Comparison of ENCODE assay signal across 8 cellular contexts in the genomic region with DNA sequence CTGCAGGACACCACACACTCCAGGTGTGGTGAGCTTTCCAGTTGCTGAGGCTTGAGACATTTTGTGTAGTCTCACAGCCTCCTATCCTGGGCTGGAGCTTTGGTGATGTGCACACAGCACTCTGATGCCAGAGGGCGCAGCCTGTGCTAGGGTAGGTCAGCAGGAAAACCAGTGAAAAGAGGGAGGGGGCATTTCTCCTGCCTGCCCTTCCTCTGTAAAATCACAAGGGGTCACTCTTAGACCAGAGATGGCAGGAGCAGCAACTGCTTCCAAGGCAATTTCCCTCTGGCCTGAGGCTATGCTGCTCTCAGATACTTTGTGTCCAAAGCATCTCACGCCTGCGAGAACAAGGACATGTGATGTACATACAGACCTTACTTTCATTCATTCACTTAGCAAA. TPM values are rescaled to one million over a fixed set of nuclear protein-coding genes. Genes with fewer than 3 reads are reported as not detected.
DNase-seq lines count a peak whose midpoint lies in the region; ATAC-seq, FAIRE-seq and TF ChIP-seq lines count a peak whose summit lies in the region.

No MANE protein-coding gene starts in this region.

- TF ChIP-seq CTCF in A549 (IDR thresholded peaks at IDR 0.05) (peak; percentile 50), WI38 (IDR thresholded peaks at IDR 0.05; ENCODE audit: low read depth, low read length) (peak; percentile 52), omental fat pad (IDR thresholded peaks at IDR 0.05) (no peak)

- no peak overlapping the region for H3K4me2 ChIP-seq in A549
- H3K4me2 ChIP-seq in trophoblast cell (ENCODE audit: low read length) = no peak overlapping the region

- no peak overlapping the region for H2BK12ac ChIP-seq in trophoblast cell (ENCODE audit: low read length)

- DNase-seq in A549 (ENCODE audit: low read depth in 1 of 2, low spot score in 1 of 2) (peak; percentile 52 to 62), ELR (ENCODE audit: low read depth) (peak; percentile 64), NCI-H1105 (lab: John Stamatoyannopoulos, UW) (peak; percentile 15), fibroblast of the conjunctiva (ENCODE audit: low read depth) (peak; percentile 55), trophoblast cell (peak; percentile 72 to 89), occipital lobe (lab: John Stamatoyannopoulos, UW) (no peak), omental fat pad (ENCODE audit: low spot score) (no peak)

- H4K8ac ChIP-seq in trophoblast cell (ENCODE audit: low read depth, low read length) = no peak overlapping the region

- peak; percentile 88 to 95 for ATAC-seq in A549
- no peak for ATAC-seq in omental fat pad (ENCODE audit: low FRiP score)

- no peak overlapping the region for H3K9ac ChIP-seq in trophoblast cell (ENCODE audit: low read length)

- FAIRE-seq in A549 (lab: Jason Lieb, UNC) = no peak

- no peaks in the 10 kb centered on the region for H3K79me2 ChIP-seq in trophoblast cell (ENCODE audit: control insufficient read depth, insufficient read depth, low read length, poor library complexity)

- TF ChIP-seq EP300 in A549 (IDR thresholded peaks at IDR 0.05) = no peak

- no peak for TF ChIP-seq POLR2A in A549 (IDR thresholded peaks at IDR 0.05; ENCODE audit: low read length)

- H3K36me3 ChIP-seq in trophoblast cell (ENCODE audit: control insufficient read depth in 1 of 2, insufficient read depth in 2 of 2, low read length in 2 of 2) = peaks cover 7 to 13% of the 10 kb centered on the region in 2 experiments

- no peak overlapping the region for H2BK120ac ChIP-seq in trophoblast cell (ENCODE audit: insufficient read depth, low read length, poor library complexity)

- no peaks in the 10 kb centered on the region for H3K27me3 ChIP-seq in trophoblast cell (ENCODE audit: insufficient read depth, low read length)

- no peak overlapping the region for H4K91ac ChIP-seq in trophoblast cell (ENCODE audit: low read depth, low read length)

- TF ChIP-seq RAD21 in A549 (conservative IDR thresholded peaks at IDR 0.05 in 1 of 2, IDR thresholded peaks at IDR 0.05 in 1 of 2) = peak; percentile 70 to 82

- no peak overlapping the region for H2AK5ac ChIP-seq in trophoblast cell (ENCODE audit: low read length)

- WGBS in A549 (ENCODE audit: missing lambda C conversion rate) = 58% methylated on average over 3 of the region's 3 CpGs
- no CpG with 5 or more reads among the region's 3 CpGs for WGBS in trophoblast cell (ENCODE audit: extremely low coverage, insufficient coverage, insufficient read length)

- H3K79me1 ChIP-seq in trophoblast cell (ENCODE audit: low read length) = no peaks in the 10 kb centered on the region

- H3K4ac ChIP-seq in trophoblast cell (ENCODE audit: low read depth, low read length) = no peak overlapping the region

- H3K9me3 ChIP-seq in A549 = no peaks in the 10 kb centered on the region
- peaks cover 2% of the 10 kb centered on the region for H3K9me3 ChIP-seq in trophoblast cell (ENCODE audit: insufficient read depth, low read depth, low read length)

- no peak overlapping the region for H2AFZ ChIP-seq in trophoblast cell (ENCODE audit: insufficient read depth, low read length, poor library complexity)

- H4K12ac ChIP-seq in trophoblast cell (ENCODE audit: low read depth, low read length) = no peak overlapping the region

- H2BK5ac ChIP-seq in trophoblast cell (ENCODE audit: low read depth, low read length, poor library complexity) = no peak overlapping the region

- CTCF ChIA-PET in A549 (lab: Yijun Ruan, JAX) = interaction anchor here (0.7 to 4.4 kb wide), 16 partner anchors 9 to 345 kb away, joined by 3 to 31 read pairs (median 3); no protein-coding TSS in a partner anchor

- no peaks in the 10 kb centered on the region for H3K4me1 ChIP-seq in A549
- H3K4me1 ChIP-seq in trophoblast cell (ENCODE audit: control insufficient read depth in 1 of 2, insufficient read depth in 2 of 2, low read length in 2 of 2) = no peaks in the 10 kb centered on the region

- no peak overlapping the region for H3K23ac ChIP-seq in trophoblast cell (ENCODE audit: low read length)

- POLR2A ChIA-PET in A549 (lab: Yijun Ruan, JAX) = no interaction called here

- no peak overlapping the region for H3K14ac ChIP-seq in trophoblast cell (ENCODE audit: low read length)

- H3K4me3 ChIP-seq in A549 (no peak overlapping the region), WI38 (ENCODE audit: low read depth, low read length) (no peak overlapping the region), trophoblast cell (ENCODE audit: low read depth, low read length) (no peak overlapping the region)

- no peak overlapping the region for H3K18ac ChIP-seq in trophoblast cell (ENCODE audit: low read length)

- H3K27ac ChIP-seq in A549 (no peak overlapping the region), trophoblast cell (ENCODE audit: low read depth, low read length) (no peak overlapping the region)

TF ChIP-seq in A549, 52 proteins besides CTCF, POLR2A, EP300 and RAD21:
- TF ChIP-seq ZSCAN20 (CRISPR knock-in tag; IDR thresholded peaks at IDR 0.05) = no peak
- TF ChIP-seq BHLHE40 (IDR thresholded peaks at IDR 0.05; ENCODE audit: low read depth, low read length) = no peak
- no peak for TF ChIP-seq RCOR1 (IDR thresholded peaks at IDR 0.05; ENCODE audit: low read depth, low read length)
- TF ChIP-seq SMC3 (IDR thresholded peaks at IDR 0.05) = peak; percentile 49; the same call in 2 of the 3 replicates
- TF ChIP-seq NPAS2 (CRISPR knock-in tag; IDR thresholded peaks at IDR 0.05; ENCODE audit: borderline replicate concordance) = no peak
TF ChIP-seq in A549: peak in this region for 1.

RNA-seq across cellular contexts. Expression of a gene that starts 16.5 kb away (rescaled TPM):
- not detected in 2 replicates for polyA plus RNA-seq in A549 (2011; rRNA removed)
- 0.34 and 0.54 TPM in 2 replicates for polyA plus RNA-seq in A549 (2012; cell fraction: cytosol; rRNA removed)
- polyA plus RNA-seq in A549 (2012; cell fraction: nucleus; rRNA removed) = 6.3 and 6.9 TPM in 2 replicates
- not detected in 3 replicates for polyA plus RNA-seq in A549 (2017; fragmentation: RNase III; extraction: RNeasy Plus Mini Kit Qiagen cat#74134 plus additional on column Dnase treatment)
- not detected in 2 replicates for polyA minus RNA-seq in A549 (2011; rRNA and poly(A)+ RNA removed)
- polyA plus RNA-seq in trophoblast cell (2013) = 0.78 and 0.96 TPM in 2 replicates
- not detected for total RNA-seq in occipital lobe
- total RNA-seq in omental fat pad = 10 to 100 TPM in 1 of 4 donors, 1 to 10 TPM in 3; 2.8 to 34.7 (median 6.4) TPM

RNA-seq across cellular contexts. Expression of a gene that starts 20.9 kb away (rescaled TPM):
- polyA plus RNA-seq in A549 (2011; rRNA removed) (0.79 and 0.88 TPM in 2 replicates), A549 (2017; fragmentation: RNase III; extraction: RNeasy Plus Mini Kit Qiagen cat#74134 plus additional on column Dnase treatment) (0.79 to 1.3 TPM (median 0.89 TPM) in 3 replicates)
- polyA plus RNA-seq in A549 (2012; cell fraction: cytosol; rRNA removed) = 0.69 and 0.82 TPM in 2 replicates
- polyA plus RNA-seq in A549 (2012; cell fraction: nucleus; rRNA removed) = 9.4 and 13.4 TPM in 2 replicates
- polyA minus RNA-seq in A549 (2011; rRNA and poly(A)+ RNA removed) = 0.68 and 2.2 TPM in 2 replicates
- 1.2 and 1.3 TPM in 2 replicates for polyA plus RNA-seq in trophoblast cell (2013)
- total RNA-seq in occipital lobe (2.8 TPM), omental fat pad (10 to 100 TPM in 1 of 4 donors, 1 to 10 TPM in 3; 1.2 to 18.8 (median 3.6) TPM)

RNA-seq across cellular contexts. Expression of a gene that starts 46.0 kb away (rescaled TPM):
- 5.0 and 5.2 TPM in 2 replicates for polyA plus RNA-seq in A549 (2011; rRNA removed)
- 8.8 and 9.9 TPM in 2 replicates for polyA plus RNA-seq in A549 (2012; cell fraction: cytosol; rRNA removed)
- polyA plus RNA-seq in A549 (2012; cell fraction: nucleus; rRNA removed) = 17.6 and 18.6 TPM in 2 replicates
- polyA plus RNA-seq in A549 (2017; fragmentation: RNase III; extraction: RNeasy Plus Mini Kit Qiagen cat#74134 plus additional on column Dnase treatment) = 5.5 to 7.6 TPM (median 7.2 TPM) in 3 replicates
- polyA minus RNA-seq in A549 (2011; rRNA and poly(A)+ RNA removed) = 9.4 and 9.5 TPM in 2 replicates
- 11.0 and 11.1 TPM in 2 replicates for polyA plus RNA-seq in trophoblast cell (2013)
- total RNA-seq in occipital lobe = 9.2 TPM
- total RNA-seq in omental fat pad = 10 to 100 TPM; 15.1 to 34.7 (median 18.8) TPM

RNA-seq across cellular contexts. Expression of a gene that starts 56.8 kb away (rescaled TPM):
- 0.09 TPM in 1 of 2 replicates, not detected in the other for polyA plus RNA-seq in A549 (2011; rRNA removed)
- polyA plus RNA-seq in A549 (2012; cell fraction: cytosol; rRNA removed) = 0.01 TPM in 1 of 2 replicates, not detected in the other
- polyA plus RNA-seq in A549 (2012; cell fraction: nucleus; rRNA removed) = not detected in 2 replicates
- polyA plus RNA-seq in A549 (2017; fragmentation: RNase III; extraction: RNeasy Plus Mini Kit Qiagen cat#74134 plus additional on column Dnase treatment) = 0.04 TPM in 1 of 3 replicates, not detected in the others
- not detected in 2 replicates for polyA minus RNA-seq in A549 (2011; rRNA and poly(A)+ RNA removed)
- polyA plus RNA-seq in trophoblast cell (2013) = 0.14 and 0.24 TPM in 2 replicates
- 0.16 TPM for total RNA-seq in occipital lobe
- total RNA-seq in omental fat pad = 1 to 10 TPM in 3 of 4 donors, under 1 TPM in 1; 0.93 to 2.8 (median 1.9) TPM

Comparison
In these comparisons a context has a peak if more than half of its experiments do, and no peak if none do; other contexts are left out.
1. DNase-seq: peak in A549 (2 of 2), ELR (single experiment), NCI-H1105 (single experiment), fibroblast of the conjunctiva (single experiment) and trophoblast cell (2 of 2); none in occipital lobe (single experiment) and omental fat pad (single experiment).
2. CTCF ChIP-seq: peak in A549 (single experiment) and WI38 (single experiment); none in omental fat pad (0 of 3).